In the genomic region with DNA sequence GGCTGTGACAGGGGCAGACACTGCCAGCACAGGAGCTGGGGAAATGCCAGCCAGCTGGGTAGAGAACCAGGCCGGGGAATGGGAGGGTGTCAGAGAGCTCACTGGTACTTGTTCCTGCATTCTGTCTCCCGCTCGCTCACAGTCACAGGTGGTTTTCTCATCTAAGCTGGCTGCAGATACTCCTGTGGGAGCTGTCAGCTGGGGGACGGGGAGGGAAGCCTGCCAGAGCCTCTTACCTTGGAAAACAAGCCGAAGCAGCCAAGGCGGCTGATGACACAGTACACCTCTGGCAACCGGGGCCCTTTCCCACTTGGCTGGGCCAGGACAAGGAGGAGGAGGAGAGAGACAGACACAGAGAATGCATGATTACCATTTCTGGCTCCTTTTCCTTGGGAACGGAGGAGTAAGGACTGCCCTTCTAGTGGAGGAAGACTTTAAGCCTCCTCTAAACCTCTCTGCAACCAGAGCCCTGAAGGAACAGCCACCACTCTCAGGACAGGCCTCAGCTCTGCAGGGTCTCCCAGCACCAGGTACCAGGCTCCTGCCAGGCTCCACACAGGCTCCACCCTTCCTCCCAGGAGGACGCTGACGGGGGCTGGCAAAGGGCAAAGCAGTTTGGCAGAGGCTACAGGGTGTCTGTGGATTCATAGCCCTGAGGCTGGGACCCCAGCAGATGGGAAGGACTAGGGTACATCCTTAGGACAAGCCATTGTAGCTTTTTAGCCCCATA, we compare ENCODE assay signal across 10 cellular contexts. TPM values are rescaled to one million over a fixed set of nuclear protein-coding genes. Genes with fewer than 3 reads are reported as not detected.
A peak's percentile ranks its signal among the peaks of the same experiment; 100 is the strongest.
DNase-seq lines count a peak whose midpoint lies in the region; ATAC-seq and TF ChIP-seq lines count a peak whose summit lies in the region.
"Had no signal": no experiment of that assay in that cellular context is flagged by ENCODE, and none has a peak within 500 bp of the region (broad histone marks: within the 10 kb centered on the region; RNA-seq: fewer than 3 reads in every experiment).

No MANE protein-coding gene starts in this region.

- H3K9me2 ChIP-seq in GM23248 (ENCODE audit: insufficient read depth): no peaks in the 10 kb centered on the region

- intact Hi-C loops in spleen (cut with DNase I; ENCODE audit: low total_unique reads): no loop called here

- H2AFZ ChIP-seq in GM23248: no peak overlapping the region

- H3K9ac ChIP-seq in HUES6 (ENCODE audit: low read length) (peak overlapping the region; percentile 7), GM23248 (no peak overlapping the region)

- H3K36me3 ChIP-seq in HUES6 (ENCODE audit: control insufficient read depth, insufficient read depth, low read length) (peaks cover 22% of the 10 kb centered on the region; the same call in 1 of the 2 replicates), spleen (peaks cover 0 to 89% (median 16%) of the 10 kb centered on the region in 6 donors), GM23248 (ENCODE audit: low read depth) (no peaks in the 10 kb centered on the region)

- DNase-seq in anterior cingulate cortex (lab: John Stamatoyannopoulos, UW): peak in 38 of 58 donors; percentile 18 to 81 (median 43)
- DNase-seq in hypothalamus (lab: John Stamatoyannopoulos, UW): peak in 28 of 51 donors; percentile 10 to 69 (median 42)
- no peak for DNase-seq in spleen
- DNase-seq in HUDEP-2 (lab: John Stamatoyannopoulos, UW; ENCODE audit: unreplicated experiment in 76 of 76): no peak
- DNase-seq in stimulated activated CD4-positive, alpha-beta T cell treated with anti-CD3 and anti-CD28 coated beads, Interleukin-12 subunit alpha, Interleukin-12 subunit beta, amount 100 ng/mL, for 4 hours: no peak
- DNase-seq in GM23248: no peak
- DNase-seq: NCI-H1105 treated with DMSO at 0.1 percent for 48 hours; stimulated activated naive CD4-positive, alpha-beta T cell had no signal

- H3K27ac ChIP-seq in HUES6 (ENCODE audit: low read depth, low read length): no peak overlapping the region
- H3K27ac ChIP-seq in spleen: peak overlapping the region in 7 of 8 donors; percentile 32 to 73 (median 71)
- H3K27ac ChIP-seq in GM23248: no peak overlapping the region

- no peak overlapping the region for H3K4me2 ChIP-seq in GM23248 (ENCODE audit: unreplicated experiment)

- no peak overlapping the region for H3K4me3 ChIP-seq in HUES6 (ENCODE audit: low read depth, low read length)
- H3K4me3 ChIP-seq in spleen: no peak overlapping the region
- H3K4me3 ChIP-seq in GM23248: no peak overlapping the region

- H3K27me3 ChIP-seq in HUES6 (ENCODE audit: control insufficient read depth, insufficient read depth, low read length): no peaks in the 10 kb centered on the region
- no peaks in the 10 kb centered on the region for H3K27me3 ChIP-seq in spleen (replicated peaks in 1 of 7)
- H3K27me3 ChIP-seq in GM23248 (replicated peaks; ENCODE audit: insufficient read depth): no peaks in the 10 kb centered on the region

- no peak for TF ChIP-seq CTCF in spleen (IDR thresholded peaks at IDR 0.05 in 8 of 11, conservative IDR thresholded peaks at IDR 0.05 in 3 of 11)

- 81 to 92% (median 89%) methylated on average over 8 to 10 of the region's 10 CpGs for WGBS in spleen, 5 donors
- 88 to 97% methylated on average over 10 of the region's 10 CpGs for WGBS in GM23248 (ENCODE audit: low coverage in 1 of 2, low lambda C conversion rate in 2 of 2, missing lambda C conversion rate in 2 of 2), 2 experiments

- no peak for TF ChIP-seq POLR2A in spleen (IDR thresholded peaks at IDR 0.05)

- no peaks in the 10 kb centered on the region for H4K20me1 ChIP-seq in GM23248 (ENCODE audit: insufficient read depth)

- H3K79me2 ChIP-seq in GM23248 (ENCODE audit: insufficient read depth): no peaks in the 10 kb centered on the region

- no peaks in the 10 kb centered on the region for H3F3A ChIP-seq in GM23248 (ENCODE audit: insufficient read depth)

- ATAC-seq in GM21381 (IDR thresholded peaks at IDR 0.05; ENCODE audit: unreplicated experiment): no peak

- H3K9me3 ChIP-seq in HUES6 (ENCODE audit: control insufficient read depth, insufficient read depth, low read depth, low read length) (no peaks in the 10 kb centered on the region), spleen (no peaks in the 10 kb centered on the region), GM23248 (ENCODE audit: low read depth) (no peaks in the 10 kb centered on the region)

- H3K4me1 ChIP-seq in HUES6 (ENCODE audit: control insufficient read depth, insufficient read depth, low read length): peaks cover 19% of the 10 kb centered on the region
- peaks cover 0 to 28% (median 3%) of the 10 kb centered on the region in 6 donors for H3K4me1 ChIP-seq in spleen
- peaks cover 7% of the 10 kb centered on the region; the same call in 1 of the 2 replicates for H3K4me1 ChIP-seq in GM23248 (ENCODE audit: insufficient read depth)

- in situ Hi-C loops in GM23248 (cut with MboI): no loop called here

RNA-seq across cellular contexts. Expression of a gene that starts 25.1 kb away (rescaled TPM):
- total RNA-seq in spleen: 1,000 to 10,000 TPM in 4 of 7 donors, 100 to 1,000 TPM in 3; 845 to 1,581 (median 1,127) TPM
- polyA plus RNA-seq in spleen: 1,000 to 10,000 TPM; 6,984 to 8,152 (median 7,296) TPM
- 460 and 520 TPM in 2 replicates for total RNA-seq in GM23248 (2014; rRNA removed; shearing (Covaris generic))
- 1,046 and 1,073 TPM in 2 replicates for polyA plus RNA-seq in GM23248 (2016; fragmentation: Nextera tagmentation; extraction: Ambion mirVana)

RNA-seq across cellular contexts. Expression of a gene that starts 25.2 kb away (rescaled TPM):
- 10 to 100 TPM in 5 of 7 donors, 1 to 10 TPM in 2; 5.3 to 22.8 (median 12.6) TPM for total RNA-seq in spleen
- polyA plus RNA-seq in spleen (1 to 10 TPM in 2 of 3 donors, under 1 TPM in 1; 0.86 to 4.3 (median 2.3) TPM), GM23248 (2016; fragmentation: Nextera tagmentation; extraction: Ambion mirVana) (1.2 and 1.5 TPM in 2 replicates)
- total RNA-seq in GM23248 (2014; rRNA removed; shearing (Covaris generic)): 1.4 and 1.5 TPM in 2 replicates

Comparison
In these comparisons a context has a peak if more than half of its experiments do, and no peak if none do; other contexts are left out.
1. H3K27ac ChIP-seq: peak in spleen (7 of 8); none in HUES6 (single experiment) and GM23248 (single experiment).
2. DNase-seq: peak in anterior cingulate cortex (38 of 58) and hypothalamus (28 of 51); none in spleen (single experiment), HUDEP-2 (0 of 76), stimulated activated CD4-positive, alpha-beta T cell treated with anti-CD3 and anti-CD28 coated beads, Interleukin-12 subunit alpha, Interleukin-12 subunit beta, amount 100 ng/mL, for 4 hours (single experiment) and GM23248 (single experiment).